9 cellular contexts compared by ENCODE assay signal in genomic region chr3:99843590-99844260, GRCh38. TPM values are rescaled to one million over a fixed set of nuclear protein-coding genes. Genes with fewer than 3 reads are reported as not detected.
DNase-seq lines count a peak whose midpoint lies in the region; ATAC-seq, FAIRE-seq and TF ChIP-seq lines count a peak whose summit lies in the region.
"Had no signal": no experiment of that assay in that cellular context is flagged by ENCODE, and none has a peak within 500 bp of the region (broad histone marks: within the 10 kb centered on the region; RNA-seq: fewer than 3 reads in every experiment).

No MANE protein-coding gene starts in this region.

- H3K36me3 ChIP-seq in Panc1 (ENCODE audit: control insufficient read depth, insufficient read depth, low read length) (no peaks in the 10 kb centered on the region), left ventricle myocardium inferior (peaks cover 6% of the 10 kb centered on the region), stomach (peaks cover 0 to under 1% (median 0%) of the 10 kb centered on the region in 4 donors)

- H3K27me3 ChIP-seq in Panc1 (ENCODE audit: control insufficient read depth, insufficient read depth, low read length) (no peaks in the 10 kb centered on the region), left ventricle myocardium inferior (ENCODE audit: low read depth) (no peaks in the 10 kb centered on the region), stomach (no peaks in the 10 kb centered on the region)

- H3K27ac Mint-ChIP-seq in activated T-helper 1 cell treated with anti-CD3 and anti-CD28 coated beads, Interleukin-12 subunit alpha, Interleukin-12 subunit beta, Interleukin-2, Interleukin-4 antibody, amounts not matched to agents 30 ng/mL and 10 ng/mL and 1 ng/mL, durations not matched to agents 14 hours and 24 hours and 36 hours, result no peak overlapping the region

- no peak for TF ChIP-seq POLR2A in stomach (IDR thresholded peaks at IDR 0.05)

- H3K36me3 Mint-ChIP-seq in activated T-helper 1 cell treated with anti-CD3 and anti-CD28 coated beads, Interleukin-12 subunit alpha, Interleukin-12 subunit beta, Interleukin-2, Interleukin-4 antibody, amounts not matched to agents 30 ng/mL and 10 ng/mL and 1 ng/mL, durations not matched to agents 14 hours and 24 hours and 36 hours (ENCODE audit: low read depth), result peaks cover 6% of the 10 kb centered on the region

- peak; percentile 48; the same call in 1 of the 2 replicates for TF ChIP-seq CTCF in Panc1 (IDR thresholded peaks at IDR 0.05)
- no peak for TF ChIP-seq CTCF in left ventricle myocardium inferior (IDR thresholded peaks at IDR 0.05; ENCODE audit: borderline replicate concordance)
- no peak for TF ChIP-seq CTCF in stomach (IDR thresholded peaks at IDR 0.05)

- peak overlapping the region; percentile 30 for H3K27ac ChIP-seq in Panc1 (ENCODE audit: low read length)
- peak overlapping the region; percentile 75 for H3K27ac ChIP-seq in left ventricle myocardium inferior (replicated peaks)
- peak overlapping the region; percentile 61 to 85 (median 79) for H3K27ac ChIP-seq in stomach

- H3K4me3 Mint-ChIP-seq in activated T-helper 1 cell treated with anti-CD3 and anti-CD28 coated beads, Interleukin-12 subunit alpha, Interleukin-12 subunit beta, Interleukin-2, Interleukin-4 antibody, amounts not matched to agents 30 ng/mL and 10 ng/mL and 1 ng/mL, durations not matched to agents 14 hours and 24 hours and 36 hours, result no peak overlapping the region
- H3K4me3 Mint-ChIP-seq: dendritic cell treated with granulocyte-macrophage colony-stimulating factor and Interleukin-4, amounts not matched to agents 40 ng/mL and 50 ng/mL, for 4 days had no signal

- no peaks in the 10 kb centered on the region for H3K27me3 Mint-ChIP-seq in activated T-helper 1 cell treated with anti-CD3 and anti-CD28 coated beads, Interleukin-12 subunit alpha, Interleukin-12 subunit beta, Interleukin-2, Interleukin-4 antibody, amounts not matched to agents 30 ng/mL and 10 ng/mL and 1 ng/mL, durations not matched to agents 14 hours and 24 hours and 36 hours (ENCODE audit: insufficient read depth)
- H3K27me3 Mint-ChIP-seq: dendritic cell treated with granulocyte-macrophage colony-stimulating factor and Interleukin-4, amounts not matched to agents 40 ng/mL and 50 ng/mL, for 4 days had no signal

- WGBS in stomach, 5 donors, result 19 to 45% (median 28%) methylated on average over 9 to 10 of the region's 10 CpGs

- TF ChIP-seq EP300 in stomach (IDR thresholded peaks at IDR 0.05), result no peak

- H3K9me3 Mint-ChIP-seq in activated T-helper 1 cell treated with anti-CD3 and anti-CD28 coated beads, Interleukin-12 subunit alpha, Interleukin-12 subunit beta, Interleukin-2, Interleukin-4 antibody, amounts not matched to agents 30 ng/mL and 10 ng/mL and 1 ng/mL, durations not matched to agents 14 hours and 24 hours and 36 hours, result no peaks in the 10 kb centered on the region
- H3K9me3 Mint-ChIP-seq: dendritic cell treated with granulocyte-macrophage colony-stimulating factor and Interleukin-4, amounts not matched to agents 40 ng/mL and 50 ng/mL, for 4 days had no signal

- in situ Hi-C loops in Panc1 (cut with HindIII; ENCODE audit: low pct_unique_long_range_greater_than_20kb, low sequenced_read_pairs), result no loop called here

- no peak for FAIRE-seq in RCC 7860 (lab: Jason Lieb, UNC)

- no peak for DNase-seq in Panc1 (ENCODE audit: low read depth, low spot score)
- DNase-seq in left ventricle myocardium inferior, result no peak
- DNase-seq in stomach, result peak; percentile 54
- DNase-seq in OCI-M1 (lab: John Stamatoyannopoulos, UW), result no peak
- no peak for DNase-seq in RCC 7860 (ENCODE audit: low spot score)
- no peak for DNase-seq in activated T-helper 1 cell treated with anti-CD3 and anti-CD28 coated beads, Interleukin-12 subunit alpha, Interleukin-12 subunit beta, Interleukin-2, Interleukin-4 antibody, amounts not matched to agents 30 ng/mL and 10 ng/mL and 1 ng/mL, durations not matched to agents 14 hours and 24 hours and 36 hours (ENCODE audit: low spot score)

- H3K4me3 ChIP-seq in Panc1 (ENCODE audit: low read depth in 2 of 2, low read length in 2 of 2), result no peak overlapping the region
- H3K4me3 ChIP-seq in left ventricle myocardium inferior, result peak overlapping the region; percentile 1
- peak overlapping the region; percentile 11 to 26 (median 17) for H3K4me3 ChIP-seq in stomach

- BruUV-seq in Panc1 (replicated peaks; lab: Mats Ljungman, UMichigan), result no TSS peak

- no peaks in the 10 kb centered on the region for H3K9me3 ChIP-seq in Panc1 (ENCODE audit: control insufficient read depth, insufficient read depth, low read depth, low read length)
- no peaks in the 10 kb centered on the region for H3K9me3 ChIP-seq in left ventricle myocardium inferior (replicated peaks)
- H3K9me3 ChIP-seq in stomach, result peaks cover 0 to 2% (median 0%) of the 10 kb centered on the region in 4 donors

- ATAC-seq in GM19438 (IDR thresholded peaks at IDR 0.05; ENCODE audit: low read depth, unreplicated experiment) (peak; percentile 28), Panc1 (peak; percentile 67), GM19397 (IDR thresholded peaks at IDR 0.05; ENCODE audit: unreplicated experiment) (no peak)

- POLR2A ChIA-PET in Panc1 (lab: Charles Lee), result interaction anchor here (1.3 kb wide), 1 partner anchor 417 kb away, joined by 19 read pairs; the partner anchor contains the start of gene TBC1D23

- intact Hi-C loops in Panc1 (cut with micrococcal nuclease; ENCODE audit: unreplicated experiment) (loop anchor here (5.0 kb wide), 1 partner anchor 204 kb away; no protein-coding TSS in a partner anchor), left ventricle myocardium inferior (cut with micrococcal nuclease) (loop anchor here (2.0 to 10.0 kb wide), 3 partner anchors 101 to 411 kb away; no protein-coding TSS in a partner anchor), stomach (cut with DNase I; ENCODE audit: low total_unique reads) (no loop called here)
- intact Hi-C loops in activated T-helper 1 cell treated with anti-CD3 and anti-CD28 coated beads, Interleukin-12 subunit alpha, Interleukin-12 subunit beta, Interleukin-2, Interleukin-4 antibody, amounts not matched to agents 30 ng/mL and 10 ng/mL and 1 ng/mL, durations not matched to agents 14 hours and 24 hours and 36 hours (cut with micrococcal nuclease), result loop anchor here (1.0 to 5.0 kb wide), 3 partner anchors 225 to 411 kb away; no protein-coding TSS in a partner anchor

- CTCF ChIA-PET in Panc1 (lab: Charles Lee), result interaction anchor here (1.0 to 2.2 kb wide), 5 partner anchors 10 to 410 kb away, joined by 3 to 29 read pairs (median 3); no protein-coding TSS in a partner anchor

- H3K4me1 ChIP-seq in Panc1 (ENCODE audit: control insufficient read depth, insufficient read depth, low read length) (peaks cover 16% of the 10 kb centered on the region), left ventricle myocardium inferior (peaks cover 61% of the 10 kb centered on the region), stomach (peaks cover 14 to 44% (median 29%) of the 10 kb centered on the region in 4 donors)

- peaks cover 32% of the 10 kb centered on the region for H3K4me1 Mint-ChIP-seq in activated T-helper 1 cell treated with anti-CD3 and anti-CD28 coated beads, Interleukin-12 subunit alpha, Interleukin-12 subunit beta, Interleukin-2, Interleukin-4 antibody, amounts not matched to agents 30 ng/mL and 10 ng/mL and 1 ng/mL, durations not matched to agents 14 hours and 24 hours and 36 hours (ENCODE audit: low read depth)

RNA-seq across cellular contexts. Expression of gene CMSS1, which starts 26.1 kb away (rescaled TPM):
- total RNA-seq in Panc1 (2021; ENCODE audit: unreplicated experiment), result 86.3 TPM
- polyA plus RNA-seq in Panc1 (2012; ENCODE audit: insufficient read length), result 96.3 TPM
- 34.8 TPM for total RNA-seq in left ventricle myocardium inferior
- 10 to 100 TPM in 3 of 5 donors, 1 to 10 TPM in 2; 2.7 to 33.3 (median 23.1) TPM for total RNA-seq in stomach
- 10 to 100 TPM; 14.7 to 25.3 (median 21.1) TPM for polyA plus RNA-seq in stomach
- total RNA-seq in activated T-helper 1 cell treated with anti-CD3 and anti-CD28 coated beads, Interleukin-12 subunit alpha, Interleukin-12 subunit beta, Interleukin-2, Interleukin-4 antibody, amounts not matched to agents 30 ng/mL and 10 ng/mL and 1 ng/mL, durations not matched to agents 14 hours and 24 hours and 36 hours, result 108 and 121 TPM in 2 replicates

Comparison
In these comparisons a context has a peak if more than half of its experiments do, and no peak if none do; other contexts are left out.
1. H3K4me3 ChIP-seq: peak in left ventricle myocardium inferior (single experiment) and stomach (4 of 4); none in Panc1 (0 of 2).
2. Peak in every context shown above with its lines, with median percentiles within 50 percentile points of each other: H3K27ac ChIP-seq.